1 cellular context compared by ENCODE assay signal in the genomic region with DNA sequence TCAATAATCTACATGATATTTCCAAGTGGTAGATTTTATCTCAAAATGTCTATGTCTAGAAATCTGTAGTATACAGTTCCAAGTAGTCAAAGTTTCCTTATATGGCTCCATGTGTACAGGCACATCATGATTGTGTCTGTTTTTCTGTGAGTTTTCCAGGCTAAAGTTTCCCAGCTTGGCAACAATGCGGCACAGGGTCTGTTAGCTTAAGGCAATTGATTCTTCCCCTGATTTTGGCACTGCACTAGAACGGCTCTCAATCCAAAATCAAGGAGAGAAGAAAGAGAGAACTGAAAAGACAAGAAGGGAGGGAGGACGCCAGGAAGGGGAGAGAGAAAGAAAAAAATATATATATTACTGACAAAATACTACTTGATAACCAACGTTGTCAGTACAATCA.
TF ChIP-seq lines count a peak whose summit lies in the region.

No MANE protein-coding gene starts in this region.

TF ChIP-seq in SK-N-SH treated with all-trans-retinoic acid at 6 μM for 48 hours, 23 proteins besides CTCF, POLR2A, EP300 and RAD21 (continued from another document):
- TF ChIP-seq CREB5 (CRISPR knock-in tag; IDR thresholded peaks at IDR 0.05; ENCODE audit: low read depth) (no peak), PATZ1 (CRISPR knock-in tag; IDR thresholded peaks at IDR 0.05; ENCODE audit: borderline replicate concordance) (no peak), ARNTL (CRISPR knock-in tag; IDR thresholded peaks at IDR 0.05; ENCODE audit: borderline replicate concordance, low read depth) (no peak), ISL1 (CRISPR knock-in tag; IDR thresholded peaks at IDR 0.05) (no peak), GLIS3 (CRISPR knock-in tag; IDR thresholded peaks at IDR 0.05) (no peak)
